Comparison of ENCODE assay signal across 8 cellular contexts in the genomic region with DNA sequence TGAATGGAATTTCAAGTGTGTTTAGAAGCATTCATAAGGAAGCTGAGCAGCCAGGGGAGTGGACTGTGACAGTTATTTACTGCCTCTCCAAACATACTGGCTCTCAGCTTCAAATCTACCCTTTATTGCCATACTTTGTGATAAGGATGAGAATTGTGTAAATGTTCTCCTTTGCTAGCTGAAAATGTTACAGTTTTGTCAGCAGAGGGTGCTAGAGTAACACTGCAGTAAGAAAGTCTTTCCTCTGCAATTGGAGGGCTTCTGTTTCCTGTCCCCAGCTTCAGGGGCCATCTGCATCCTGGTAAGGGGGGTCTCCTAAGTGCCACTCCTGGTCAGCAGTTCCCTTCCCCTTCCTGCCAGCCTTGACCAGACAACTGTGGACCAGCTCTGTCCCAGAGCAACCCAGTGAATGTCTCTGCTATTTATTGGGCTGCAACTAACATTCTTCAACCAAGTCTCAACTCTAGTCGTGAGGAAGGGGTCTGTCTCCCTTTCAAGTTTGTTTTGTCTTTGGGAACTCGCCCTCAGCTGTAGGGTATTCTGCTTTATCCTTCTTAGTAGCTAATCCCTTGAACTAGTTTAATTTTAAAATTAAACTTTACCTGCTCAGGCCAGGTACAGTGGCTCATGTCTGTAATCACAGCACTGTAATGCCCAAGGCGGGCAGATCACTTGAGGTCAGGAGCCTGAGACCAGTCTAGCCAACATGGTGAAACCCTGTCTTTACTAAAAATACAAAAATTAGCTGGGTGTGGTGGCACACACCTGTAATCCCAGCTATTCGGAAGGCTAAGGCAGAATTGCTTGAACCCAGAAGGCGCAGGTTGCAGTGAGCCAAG. TPM values are rescaled to one million over a fixed set of nuclear protein-coding genes. Genes with fewer than 3 reads are reported as not detected.
DNase-seq lines count a peak whose midpoint lies in the region; ATAC-seq, FAIRE-seq and TF ChIP-seq lines count a peak whose summit lies in the region.

No MANE protein-coding gene starts in this region.

- no peak overlapping the region for H3K27ac Mint-ChIP-seq in activated CD4-positive, alpha-beta T cell treated with anti-CD3 and anti-CD28 coated beads, Interleukin-2, amount 10 ng/mL, durations not matched to agents 24 days and 14 days
- H3K27ac Mint-ChIP-seq in astrocyte (ENCODE audit: unreplicated experiment), result no peak overlapping the region

- peak; percentile 46 for ATAC-seq in HG02588 (IDR thresholded peaks at IDR 0.05; ENCODE audit: unreplicated experiment)
- ATAC-seq in sciatic nerve, result peak; percentile 38

- H3K36me3 ChIP-seq in astrocyte (ENCODE audit: insufficient read depth, low read length) (no peaks in the 10 kb centered on the region), hepatocyte (replicated peaks; ENCODE audit: insufficient read depth, low read depth) (no peaks in the 10 kb centered on the region)

- H3K4me1 ChIP-seq in astrocyte (ENCODE audit: insufficient read depth, low read length) (peaks cover 4% of the 10 kb centered on the region), hepatocyte (ENCODE audit: insufficient read depth) (peaks cover 8% of the 10 kb centered on the region)

- H3K79me2 ChIP-seq in astrocyte (ENCODE audit: insufficient read depth, low read length), result peaks cover 4% of the 10 kb centered on the region
- peaks cover 8% of the 10 kb centered on the region for H3K79me2 ChIP-seq in hepatocyte

- H2AFZ ChIP-seq in astrocyte (ENCODE audit: low read depth, low read length) (no peak overlapping the region), hepatocyte (no peak overlapping the region)

- TF ChIP-seq CTCF in astrocyte (IDR thresholded peaks at IDR 0.05; ENCODE audit: insufficient read depth, low read depth, low read length) (peak; percentile 91), hepatocyte (IDR thresholded peaks at IDR 0.05; ENCODE audit: poor library complexity) (peak; percentile 88)

- H3K9me3 ChIP-seq in astrocyte (ENCODE audit: insufficient read depth, low read depth, low read length), result no peaks in the 10 kb centered on the region
- no peaks in the 10 kb centered on the region for H3K9me3 ChIP-seq in hepatocyte (ENCODE audit: low read depth)

- H3K4me3 ChIP-seq in astrocyte (ENCODE audit: insufficient read depth, low read depth, low read length), result no peak overlapping the region
- no peak overlapping the region for H3K4me3 ChIP-seq in hepatocyte

- H4K20me1 ChIP-seq in astrocyte (ENCODE audit: insufficient read depth, low read length), result peaks cover 16% of the 10 kb centered on the region
- H4K20me1 ChIP-seq in hepatocyte (ENCODE audit: insufficient read depth, poor library complexity, severe bottlenecking), result no peaks in the 10 kb centered on the region

- H3K27me3 ChIP-seq in astrocyte (ENCODE audit: insufficient read depth, low read length) (no peaks in the 10 kb centered on the region), hepatocyte (no peaks in the 10 kb centered on the region)

- DNase-seq in activated CD4-positive, alpha-beta T cell treated with anti-CD3 and anti-CD28 coated beads, Interleukin-2, amount 10 ng/mL, durations not matched to agents 24 days and 14 days, result peak; percentile 77
- DNase-seq in activated CD4-positive, alpha-beta T cell treated with anti-CD3 and anti-CD28 coated beads for 48 hours, result no peak
- DNase-seq in NCI-H748 treated with DMSO at 0.1 percent for 48 hours (lab: John Stamatoyannopoulos, UW) (peak; percentile 36), astrocyte (ENCODE audit: low read depth) (peak; percentile 50), hepatocyte (ENCODE audit: low spot score) (peak; percentile 76), sciatic nerve (ENCODE audit: low spot score) (no peak), NCI-H1048 (lab: John Stamatoyannopoulos, UW) (no peak)

- H3K4me2 ChIP-seq in astrocyte (ENCODE audit: low read length) (no peak overlapping the region), hepatocyte (no peak overlapping the region)

- peaks cover 17% of the 10 kb centered on the region for H3K36me3 Mint-ChIP-seq in activated CD4-positive, alpha-beta T cell treated with anti-CD3 and anti-CD28 coated beads, Interleukin-2, amount 10 ng/mL, durations not matched to agents 24 days and 14 days (ENCODE audit: low read depth)
- H3K36me3 Mint-ChIP-seq in astrocyte (ENCODE audit: low read depth, unreplicated experiment), result peaks cover 3% of the 10 kb centered on the region

- H3K4me1 Mint-ChIP-seq in activated CD4-positive, alpha-beta T cell treated with anti-CD3 and anti-CD28 coated beads, Interleukin-2, amount 10 ng/mL, durations not matched to agents 24 days and 14 days, result peaks cover 31% of the 10 kb centered on the region
- H3K4me1 Mint-ChIP-seq in astrocyte (ENCODE audit: low read depth, unreplicated experiment), result peaks cover 19% of the 10 kb centered on the region

- intact Hi-C loops in activated CD4-positive, alpha-beta T cell treated with anti-CD3 and anti-CD28 coated beads, Interleukin-2, amount 10 ng/mL, durations not matched to agents 24 days and 14 days (cut with micrococcal nuclease), result loop anchor here (1.0 to 2.0 kb wide), 2 partner anchors 419 to 473 kb away; no protein-coding TSS in a partner anchor
- intact Hi-C loops in sciatic nerve (cut with DNase I), result no loop called here

- H3K4me3 Mint-ChIP-seq in activated CD4-positive, alpha-beta T cell treated with anti-CD3 and anti-CD28 coated beads, Interleukin-2, amount 10 ng/mL, durations not matched to agents 24 days and 14 days, result no peak overlapping the region
- H3K4me3 Mint-ChIP-seq in astrocyte (ENCODE audit: unreplicated experiment), result no peak overlapping the region

- no peaks in the 10 kb centered on the region for H3K27me3 Mint-ChIP-seq in activated CD4-positive, alpha-beta T cell treated with anti-CD3 and anti-CD28 coated beads, Interleukin-2, amount 10 ng/mL, durations not matched to agents 24 days and 14 days
- H3K27me3 Mint-ChIP-seq in astrocyte (ENCODE audit: low read depth, unreplicated experiment), result no peaks in the 10 kb centered on the region

- no peaks in the 10 kb centered on the region for H3K9me3 Mint-ChIP-seq in activated CD4-positive, alpha-beta T cell treated with anti-CD3 and anti-CD28 coated beads, Interleukin-2, amount 10 ng/mL, durations not matched to agents 24 days and 14 days
- no peaks in the 10 kb centered on the region for H3K9me3 Mint-ChIP-seq in astrocyte (ENCODE audit: unreplicated experiment)

- WGBS in hepatocyte (ENCODE audit: low lambda C conversion rate, missing lambda C conversion rate), result 81% methylated on average over 5 of the region's 5 CpGs

- no peak overlapping the region for H3K27ac ChIP-seq in astrocyte (ENCODE audit: low read depth, low read length)
- H3K27ac ChIP-seq in hepatocyte, result no peak overlapping the region

- H3K9me2 ChIP-seq in hepatocyte (replicated peaks; ENCODE audit: insufficient read depth), result no peaks in the 10 kb centered on the region

- FAIRE-seq in astrocyte (lab: Jason Lieb, UNC), result peak; percentile 49

- no peak overlapping the region for H3K9ac ChIP-seq in astrocyte (ENCODE audit: low read length)

RNA-seq across cellular contexts. Expression of a gene that starts 45.3 kb away (rescaled TPM):
- 31.8 and 34.9 TPM in 2 replicates for total RNA-seq in activated CD4-positive, alpha-beta T cell treated with anti-CD3 and anti-CD28 coated beads, Interleukin-2, amount 10 ng/mL, durations not matched to agents 24 days and 14 days
- 14.1 and 14.9 TPM in 2 replicates for total RNA-seq in astrocyte
- 13.3 and 13.7 TPM in 2 replicates for total RNA-seq in hepatocyte
- 4.2 and 4.7 TPM in 2 replicates for polyA plus RNA-seq in hepatocyte
- total RNA-seq in sciatic nerve, result 48.4 TPM

Comparison
In these comparisons a context has a peak if more than half of its experiments do, and no peak if none do; other contexts are left out.
1. DNase-seq: peak in activated CD4-positive, alpha-beta T cell treated with anti-CD3 and anti-CD28 coated beads, Interleukin-2, amount 10 ng/mL, durations not matched to agents 24 days and 14 days (single experiment), NCI-H748 treated with DMSO at 0.1 percent for 48 hours (single experiment), astrocyte (single experiment) and hepatocyte (single experiment); none in activated CD4-positive, alpha-beta T cell treated with anti-CD3 and anti-CD28 coated beads for 48 hours (single experiment), sciatic nerve (single experiment) and NCI-H1048 (single experiment).